ENCODE assay signal across 8 cellular contexts in the genomic region with DNA sequence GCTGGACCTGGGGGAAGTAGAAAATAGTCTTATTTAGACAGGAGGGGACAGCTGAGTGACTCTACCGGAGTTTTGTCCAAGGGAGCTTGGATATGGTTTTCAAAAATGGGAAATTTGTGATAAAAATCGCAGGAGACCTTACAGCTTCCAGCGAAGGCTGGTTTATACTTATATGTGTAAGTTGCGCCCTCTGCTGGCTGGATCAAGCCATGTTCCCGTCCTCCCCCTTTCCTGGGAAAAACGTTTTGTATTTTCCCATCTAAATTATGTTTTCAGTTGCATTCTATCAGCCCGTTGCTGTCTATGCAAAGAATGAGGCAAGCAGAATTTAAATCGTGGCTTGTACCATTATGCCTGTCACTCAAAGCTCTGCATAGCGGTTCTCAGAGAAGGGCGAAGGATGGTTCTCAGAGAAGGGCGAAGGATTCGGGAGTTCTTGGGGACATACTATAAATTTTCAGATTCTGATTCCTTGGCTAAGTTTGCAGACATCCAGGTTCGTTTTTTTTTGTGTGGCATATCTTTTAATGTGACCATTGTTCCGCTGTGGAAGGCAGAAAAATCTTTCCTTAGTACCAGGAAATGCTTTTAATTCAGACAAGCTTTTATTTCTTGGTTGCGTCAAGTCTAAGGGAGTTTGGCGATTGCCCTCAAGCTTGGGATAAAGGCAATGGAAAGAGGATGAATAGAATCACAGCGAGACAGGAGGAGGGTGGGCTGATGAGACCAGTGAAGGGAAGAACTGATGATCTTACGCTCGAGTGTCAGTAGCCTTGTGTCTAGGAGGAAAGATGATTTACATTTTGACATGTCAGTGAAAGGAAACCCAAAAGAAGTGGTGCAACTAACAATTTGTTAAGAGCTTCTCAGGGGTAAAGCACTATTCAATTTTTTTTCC.
DNase-seq lines count a peak whose midpoint lies in the region; ATAC-seq, FAIRE-seq and TF ChIP-seq lines count a peak whose summit lies in the region.

No MANE protein-coding gene starts in this region.

- H3K4me1 ChIP-seq in CD4-positive, CD25-positive, alpha-beta regulatory T cell (ENCODE audit: control insufficient read depth, insufficient read depth, low read length, poor library complexity, severe bottlenecking): no peaks in the 10 kb centered on the region
- H3K4me1 ChIP-seq in HAP-1 (peaks cover 19% of the 10 kb centered on the region), pancreas (no peaks in the 10 kb centered on the region)

- H3K27me3 Mint-ChIP-seq in CD4-positive, CD25-positive, alpha-beta regulatory T cell: peaks cover 19% of the 10 kb centered on the region
- H3K27me3 Mint-ChIP-seq in activated T-helper 1 cell treated with anti-CD3 and anti-CD28 coated beads, Interleukin-12 subunit alpha, Interleukin-12 subunit beta, Interleukin-2, Interleukin-4 antibody, amounts not matched to agents 30 ng/mL and 10 ng/mL and 1 ng/mL, durations not matched to agents 14 hours and 24 hours and 36 hours (ENCODE audit: insufficient read depth): peaks cover 13% of the 10 kb centered on the region

- intact Hi-C loops in pancreas (cut with DNase I): loop anchor here in 1 of 3 donors (10.0 kb wide), 2 partner anchors 309 to 749 kb away; no protein-coding TSS in a partner anchor
- intact Hi-C loops in activated T-helper 1 cell treated with anti-CD3 and anti-CD28 coated beads, Interleukin-12 subunit alpha, Interleukin-12 subunit beta, Interleukin-2, Interleukin-4 antibody, amounts not matched to agents 30 ng/mL and 10 ng/mL and 1 ng/mL, durations not matched to agents 14 hours and 24 hours and 36 hours (cut with micrococcal nuclease): loop anchor here (1.0 to 10.0 kb wide), 4 partner anchors 121 to 889 kb away; no protein-coding TSS in a partner anchor

- WGBS in pancreas, 2 donors: 19 to 21% methylated on average over 19 of the region's 19 CpGs

- no peak for ATAC-seq in CD4-positive, CD25-positive, alpha-beta regulatory T cell (ENCODE audit: low read depth in 2 of 2)
- peak; percentile 67 to 82 (median 76) for ATAC-seq in pancreas
- ATAC-seq in HG02571 (IDR thresholded peaks at IDR 0.05; ENCODE audit: unreplicated experiment): no peak

- H3K9me3 ChIP-seq in CD4-positive, CD25-positive, alpha-beta regulatory T cell (ENCODE audit: control insufficient read depth in 2 of 2, low read length in 2 of 2): no peaks in the 10 kb centered on the region
- H3K9me3 ChIP-seq in HAP-1 (no peaks in the 10 kb centered on the region), pancreas (no peaks in the 10 kb centered on the region)

- H3K4me1 Mint-ChIP-seq in CD4-positive, CD25-positive, alpha-beta regulatory T cell: peaks cover 0 to 2% (median 0%) of the 10 kb centered on the region in 4 donors
- no peaks in the 10 kb centered on the region for H3K4me1 Mint-ChIP-seq in activated T-helper 1 cell treated with anti-CD3 and anti-CD28 coated beads, Interleukin-12 subunit alpha, Interleukin-12 subunit beta, Interleukin-2, Interleukin-4 antibody, amounts not matched to agents 30 ng/mL and 10 ng/mL and 1 ng/mL, durations not matched to agents 14 hours and 24 hours and 36 hours (ENCODE audit: low read depth)

- H3K27ac Mint-ChIP-seq in CD4-positive, CD25-positive, alpha-beta regulatory T cell: no peak overlapping the region
- no peak overlapping the region for H3K27ac Mint-ChIP-seq in activated T-helper 1 cell treated with anti-CD3 and anti-CD28 coated beads, Interleukin-12 subunit alpha, Interleukin-12 subunit beta, Interleukin-2, Interleukin-4 antibody, amounts not matched to agents 30 ng/mL and 10 ng/mL and 1 ng/mL, durations not matched to agents 14 hours and 24 hours and 36 hours

- H3K27me3 ChIP-seq in CD4-positive, CD25-positive, alpha-beta regulatory T cell (ENCODE audit: control insufficient read depth, insufficient read depth, low read length): no peaks in the 10 kb centered on the region
- no peaks in the 10 kb centered on the region for H3K27me3 ChIP-seq in HAP-1 (ENCODE audit: low read depth)
- peaks cover 0 to 15% (median 4%) of the 10 kb centered on the region in 4 donors for H3K27me3 ChIP-seq in pancreas

- no peak overlapping the region for H3K4me3 ChIP-seq in CD4-positive, CD25-positive, alpha-beta regulatory T cell (ENCODE audit: low read depth, low read length)
- H3K4me3 ChIP-seq in HAP-1 (peak overlapping the region; percentile 4; the same call in 1 of the 2 replicates), pancreas (no peak overlapping the region)

- FAIRE-seq in pancreas (lab: Jason Lieb, UNC): peak; percentile 93

- H3K4me3 Mint-ChIP-seq in CD4-positive, CD25-positive, alpha-beta regulatory T cell: no peak overlapping the region
- H3K4me3 Mint-ChIP-seq in activated T-helper 1 cell treated with anti-CD3 and anti-CD28 coated beads, Interleukin-12 subunit alpha, Interleukin-12 subunit beta, Interleukin-2, Interleukin-4 antibody, amounts not matched to agents 30 ng/mL and 10 ng/mL and 1 ng/mL, durations not matched to agents 14 hours and 24 hours and 36 hours: no peak overlapping the region

- no peaks in the 10 kb centered on the region for H3K36me3 ChIP-seq in CD4-positive, CD25-positive, alpha-beta regulatory T cell (ENCODE audit: control insufficient read depth, insufficient read depth, low read length)
- H3K36me3 ChIP-seq in HAP-1 (replicated peaks) (no peaks in the 10 kb centered on the region), pancreas (no peaks in the 10 kb centered on the region)

- no peaks in the 10 kb centered on the region for H3K36me3 Mint-ChIP-seq in CD4-positive, CD25-positive, alpha-beta regulatory T cell
- no peaks in the 10 kb centered on the region for H3K36me3 Mint-ChIP-seq in activated T-helper 1 cell treated with anti-CD3 and anti-CD28 coated beads, Interleukin-12 subunit alpha, Interleukin-12 subunit beta, Interleukin-2, Interleukin-4 antibody, amounts not matched to agents 30 ng/mL and 10 ng/mL and 1 ng/mL, durations not matched to agents 14 hours and 24 hours and 36 hours (ENCODE audit: low read depth)

- peak; percentile 8 to 38 (median 21) for DNase-seq in CD4-positive, CD25-positive, alpha-beta regulatory T cell
- DNase-seq in HAP-1 (ENCODE audit: low spot score in 2 of 2) (peak; percentile 73 to 89), NCI-H82 (lab: John Stamatoyannopoulos, UW) (peak; percentile 79), globus pallidus (ENCODE audit: low spot score) (peak; percentile 20), pancreas (peak; percentile 7 to 84 (median 52))
- DNase-seq in activated T-cell treated with anti-CD3 and anti-CD28 coated beads, Interleukin-2, amount 50 U/mL, for 48 hours: peak; percentile 47 to 54
- no peak for DNase-seq in activated T-helper 1 cell treated with anti-CD3 and anti-CD28 coated beads, Interleukin-12 subunit alpha, Interleukin-12 subunit beta, Interleukin-2, Interleukin-4 antibody, amounts not matched to agents 30 ng/mL and 10 ng/mL and 1 ng/mL, durations not matched to agents 14 hours and 24 hours and 36 hours (ENCODE audit: low spot score)

- H3K9me3 Mint-ChIP-seq in CD4-positive, CD25-positive, alpha-beta regulatory T cell: peaks cover 0 to 1% (median 0%) of the 10 kb centered on the region in 7 donors
- no peaks in the 10 kb centered on the region for H3K9me3 Mint-ChIP-seq in activated T-helper 1 cell treated with anti-CD3 and anti-CD28 coated beads, Interleukin-12 subunit alpha, Interleukin-12 subunit beta, Interleukin-2, Interleukin-4 antibody, amounts not matched to agents 30 ng/mL and 10 ng/mL and 1 ng/mL, durations not matched to agents 14 hours and 24 hours and 36 hours

- in situ Hi-C loops in HAP-1 (cut with MboI; ENCODE audit: low sequenced_read_pairs): loop anchor here (5.0 to 10.0 kb wide), 2 partner anchors 107 to 319 kb away; no protein-coding TSS in a partner anchor

- TF ChIP-seq CTCF in pancreas (IDR thresholded peaks at IDR 0.05): peak; percentile 54 to 77 (median 70)

- H3K27ac ChIP-seq in CD4-positive, CD25-positive, alpha-beta regulatory T cell (ENCODE audit: insufficient read depth, low read length, poor library complexity, severe bottlenecking): no peak overlapping the region
- no peak overlapping the region for H3K27ac ChIP-seq in pancreas

Comparison
In these comparisons a context has a peak if more than half of its experiments do, and no peak if none do; other contexts are left out.
1. ATAC-seq: peak in pancreas (4 of 4); none in CD4-positive, CD25-positive, alpha-beta regulatory T cell (0 of 2) and HG02571 (single experiment).